ENCODE assay signal across 1 cellular context in the genomic region with DNA sequence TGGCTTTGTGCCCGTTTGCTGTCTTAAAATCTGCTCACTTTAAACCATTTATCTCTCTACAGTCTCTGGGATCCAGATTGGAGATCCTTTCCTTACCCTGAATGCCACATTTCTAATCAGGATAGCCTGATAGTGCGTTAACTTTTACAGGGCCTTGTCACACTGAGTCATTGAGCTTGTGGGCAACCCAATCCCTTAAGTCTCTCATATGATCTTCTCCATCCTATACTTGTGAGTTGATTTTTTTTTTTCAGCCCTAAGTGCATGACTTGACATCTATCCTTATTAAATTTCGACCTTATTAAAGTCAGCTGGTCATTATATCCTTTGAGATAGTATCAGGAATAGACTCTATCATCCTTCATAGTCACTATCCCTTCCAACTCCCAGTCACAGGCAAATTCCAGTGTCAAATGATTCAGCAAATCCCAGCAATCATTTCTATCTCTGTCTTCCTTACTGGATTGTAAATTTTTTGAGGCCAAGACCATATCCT.
TF ChIP-seq lines count a peak whose summit lies in the region.

No MANE protein-coding gene starts in this region.

TF ChIP-seq in SK-N-SH, 30 proteins besides CTCF, POLR2A, EP300 and RAD21:
- TF ChIP-seq FOSL2 (IDR thresholded peaks at IDR 0.05; ENCODE audit: borderline replicate concordance, low read depth) (peak; percentile 57), GATA2 (CRISPR knock-in tag; IDR thresholded peaks at IDR 0.05) (no peak), NRF1 (IDR thresholded peaks at IDR 0.05; ENCODE audit: low read depth, low read length) (no peak), CHD2 (IDR thresholded peaks at IDR 0.05; ENCODE audit: low read length, partially characterized antibody) (no peak), JUND (IDR thresholded peaks at IDR 0.05) (peak; percentile 90), YY1 (IDR thresholded peaks at IDR 0.05; ENCODE audit: low read depth) (no peak), MXI1 (IDR thresholded peaks at IDR 0.05; ENCODE audit: low read depth, low read length) (no peak), SIN3A (IDR thresholded peaks at IDR 0.05; ENCODE audit: borderline replicate concordance, low read depth, low read length) (peak; percentile 57; the same call in 1 of the 2 replicates), MEF2A (IDR thresholded peaks at IDR 0.05; ENCODE audit: borderline replicate concordance, low read depth) (peak; percentile 31; the same call in 1 of the 2 replicates), RCOR1 (IDR thresholded peaks at IDR 0.05; ENCODE audit: low read length) (no peak), TCF12 (IDR thresholded peaks at IDR 0.05) (peak; percentile 96), NFIC (IDR thresholded peaks at IDR 0.05; ENCODE audit: borderline replicate concordance) (peak; percentile 93), GABPA (IDR thresholded peaks at IDR 0.05; ENCODE audit: low read depth) (peak; percentile 22; the same call in 1 of the 2 replicates), EZH2phosphoT487 (IDR thresholded peaks at IDR 0.05; ENCODE audit: borderline replicate concordance, low read depth) (no peak), SMC3 (IDR thresholded peaks at IDR 0.05; ENCODE audit: low read depth, low read length) (no peak), RFX5 (IDR thresholded peaks at IDR 0.05; ENCODE audit: low read length) (no peak), TEAD4 (IDR thresholded peaks at IDR 0.05; ENCODE audit: borderline replicate concordance, insufficient read depth) (peak; percentile 89), POLR2AphosphoS5 (IDR thresholded peaks at IDR 0.05; ENCODE audit: low read depth, low read length) (peak; percentile 89), FOXM1 (IDR thresholded peaks at IDR 0.05; ENCODE audit: low read depth) (peak; percentile 87), TAF1 (IDR thresholded peaks at IDR 0.05; ENCODE audit: borderline replicate concordance, low read depth, low read length) (peak; percentile 30; the same call in 1 of the 2 replicates), USF1 (IDR thresholded peaks at IDR 0.05; ENCODE audit: borderline replicate concordance, low read depth) (no peak), FOXJ3 (CRISPR knock-in tag; IDR thresholded peaks at IDR 0.05) (no peak), ELF1 (IDR thresholded peaks at IDR 0.05) (no peak; the same call in 1 of the 2 replicates), USF2 (IDR thresholded peaks at IDR 0.05; ENCODE audit: borderline replicate concordance, low read depth, low read length) (no peak), RXRA (IDR thresholded peaks at IDR 0.05; ENCODE audit: borderline replicate concordance, low read depth) (peak; percentile 67; the same call in 1 of the 2 replicates)
- TF ChIP-seq, protein P1, sequence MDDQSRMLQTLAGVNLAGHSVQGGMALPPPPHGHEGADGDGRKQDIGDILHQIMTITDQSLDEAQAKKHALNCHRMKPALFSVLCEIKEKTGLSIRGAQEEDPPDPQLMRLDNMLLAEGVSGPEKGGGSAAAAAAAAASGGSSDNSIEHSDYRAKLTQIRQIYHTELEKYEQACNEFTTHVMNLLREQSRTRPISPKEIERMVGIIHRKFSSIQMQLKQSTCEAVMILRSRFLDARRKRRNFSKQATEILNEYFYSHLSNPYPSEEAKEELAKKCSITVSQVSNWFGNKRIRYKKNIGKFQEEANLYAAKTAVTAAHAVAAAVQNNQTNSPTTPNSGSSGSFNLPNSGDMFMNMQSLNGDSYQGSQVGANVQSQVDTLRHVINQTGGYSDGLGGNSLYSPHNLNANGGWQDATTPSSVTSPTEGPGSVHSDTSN (IDR thresholded peaks at IDR 0.05) = peak; percentile 96
- TF ChIP-seq, protein P2, sequence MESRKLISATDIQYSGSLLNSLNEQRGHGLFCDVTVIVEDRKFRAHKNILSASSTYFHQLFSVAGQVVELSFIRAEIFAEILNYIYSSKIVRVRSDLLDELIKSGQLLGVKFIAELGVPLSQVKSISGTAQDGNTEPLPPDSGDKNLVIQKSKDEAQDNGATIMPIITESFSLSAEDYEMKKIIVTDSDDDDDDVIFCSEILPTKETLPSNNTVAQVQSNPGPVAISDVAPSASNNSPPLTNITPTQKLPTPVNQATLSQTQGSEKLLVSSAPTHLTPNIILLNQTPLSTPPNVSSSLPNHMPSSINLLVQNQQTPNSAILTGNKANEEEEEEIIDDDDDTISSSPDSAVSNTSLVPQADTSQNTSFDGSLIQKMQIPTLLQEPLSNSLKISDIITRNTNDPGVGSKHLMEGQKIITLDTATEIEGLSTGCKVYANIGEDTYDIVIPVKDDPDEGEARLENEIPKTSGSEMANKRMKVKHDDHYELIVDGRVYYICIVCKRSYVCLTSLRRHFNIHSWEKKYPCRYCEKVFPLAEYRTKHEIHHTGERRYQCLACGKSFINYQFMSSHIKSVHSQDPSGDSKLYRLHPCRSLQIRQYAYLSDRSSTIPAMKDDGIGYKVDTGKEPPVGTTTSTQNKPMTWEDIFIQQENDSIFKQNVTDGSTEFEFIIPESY (IDR thresholded peaks at IDR 0.05; ENCODE audit: borderline replicate concordance, low read depth) = no peak
- TF ChIP-seq, protein P3, sequence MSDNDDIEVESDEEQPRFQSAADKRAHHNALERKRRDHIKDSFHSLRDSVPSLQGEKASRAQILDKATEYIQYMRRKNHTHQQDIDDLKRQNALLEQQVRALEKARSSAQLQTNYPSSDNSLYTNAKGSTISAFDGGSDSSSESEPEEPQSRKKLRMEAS (IDR thresholded peaks at IDR 0.05; ENCODE audit: low read depth) = peak; percentile 48
- TF ChIP-seq, protein P4, sequence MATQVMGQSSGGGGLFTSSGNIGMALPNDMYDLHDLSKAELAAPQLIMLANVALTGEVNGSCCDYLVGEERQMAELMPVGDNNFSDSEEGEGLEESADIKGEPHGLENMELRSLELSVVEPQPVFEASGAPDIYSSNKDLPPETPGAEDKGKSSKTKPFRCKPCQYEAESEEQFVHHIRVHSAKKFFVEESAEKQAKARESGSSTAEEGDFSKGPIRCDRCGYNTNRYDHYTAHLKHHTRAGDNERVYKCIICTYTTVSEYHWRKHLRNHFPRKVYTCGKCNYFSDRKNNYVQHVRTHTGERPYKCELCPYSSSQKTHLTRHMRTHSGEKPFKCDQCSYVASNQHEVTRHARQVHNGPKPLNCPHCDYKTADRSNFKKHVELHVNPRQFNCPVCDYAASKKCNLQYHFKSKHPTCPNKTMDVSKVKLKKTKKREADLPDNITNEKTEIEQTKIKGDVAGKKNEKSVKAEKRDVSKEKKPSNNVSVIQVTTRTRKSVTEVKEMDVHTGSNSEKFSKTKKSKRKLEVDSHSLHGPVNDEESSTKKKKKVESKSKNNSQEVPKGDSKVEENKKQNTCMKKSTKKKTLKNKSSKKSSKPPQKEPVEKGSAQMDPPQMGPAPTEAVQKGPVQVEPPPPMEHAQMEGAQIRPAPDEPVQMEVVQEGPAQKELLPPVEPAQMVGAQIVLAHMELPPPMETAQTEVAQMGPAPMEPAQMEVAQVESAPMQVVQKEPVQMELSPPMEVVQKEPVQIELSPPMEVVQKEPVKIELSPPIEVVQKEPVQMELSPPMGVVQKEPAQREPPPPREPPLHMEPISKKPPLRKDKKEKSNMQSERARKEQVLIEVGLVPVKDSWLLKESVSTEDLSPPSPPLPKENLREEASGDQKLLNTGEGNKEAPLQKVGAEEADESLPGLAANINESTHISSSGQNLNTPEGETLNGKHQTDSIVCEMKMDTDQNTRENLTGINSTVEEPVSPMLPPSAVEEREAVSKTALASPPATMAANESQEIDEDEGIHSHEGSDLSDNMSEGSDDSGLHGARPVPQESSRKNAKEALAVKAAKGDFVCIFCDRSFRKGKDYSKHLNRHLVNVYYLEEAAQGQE (IDR thresholded peaks at IDR 0.05; ENCODE audit: low read depth, low read length) = no peak
- TF ChIP-seq, protein P5, sequence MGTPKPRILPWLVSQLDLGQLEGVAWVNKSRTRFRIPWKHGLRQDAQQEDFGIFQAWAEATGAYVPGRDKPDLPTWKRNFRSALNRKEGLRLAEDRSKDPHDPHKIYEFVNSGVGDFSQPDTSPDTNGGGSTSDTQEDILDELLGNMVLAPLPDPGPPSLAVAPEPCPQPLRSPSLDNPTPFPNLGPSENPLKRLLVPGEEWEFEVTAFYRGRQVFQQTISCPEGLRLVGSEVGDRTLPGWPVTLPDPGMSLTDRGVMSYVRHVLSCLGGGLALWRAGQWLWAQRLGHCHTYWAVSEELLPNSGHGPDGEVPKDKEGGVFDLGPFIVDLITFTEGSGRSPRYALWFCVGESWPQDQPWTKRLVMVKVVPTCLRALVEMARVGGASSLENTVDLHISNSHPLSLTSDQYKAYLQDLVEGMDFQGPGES (IDR thresholded peaks at IDR 0.05; ENCODE audit: low read depth, low read length) = no peak
